24 cellular contexts compared by ENCODE assay signal in genomic region chr9:4295160-4295559, GRCh38. TPM values are rescaled to one million over a fixed set of nuclear protein-coding genes. Genes with fewer than 3 reads are reported as not detected.
DNase-seq lines count a peak whose midpoint lies in the region; ATAC-seq and TF ChIP-seq lines count a peak whose summit lies in the region.
"Had no signal": no experiment of that assay in that cellular context is flagged by ENCODE, and none has a peak within 500 bp of the region (broad histone marks: within the 10 kb centered on the region; RNA-seq: fewer than 3 reads in every experiment).

No MANE protein-coding gene starts in this region.

- TF ChIP-seq CTCF in Panc1 (IDR thresholded peaks at IDR 0.05) (no peak), esophagus muscularis mucosa (IDR thresholded peaks at IDR 0.05) (no peak), thyroid gland (IDR thresholded peaks at IDR 0.05) (no peak), type B pancreatic cell (conservative IDR thresholded peaks at IDR 0.05) (no peak)

- H4K20me1 ChIP-seq in GM23248 (ENCODE audit: insufficient read depth), result no peaks in the 10 kb centered on the region

- H3K9me3 ChIP-seq in GM23248 (ENCODE audit: low read depth) (no peaks in the 10 kb centered on the region), Panc1 (ENCODE audit: control insufficient read depth, insufficient read depth, low read depth, low read length) (no peaks in the 10 kb centered on the region), esophagus muscularis mucosa (no peaks in the 10 kb centered on the region), thyroid gland (no peaks in the 10 kb centered on the region), MG63 (no peaks in the 10 kb centered on the region)
- H3K9me3 ChIP-seq: BLaER1 had no signal

- no peak overlapping the region for H2AFZ ChIP-seq in GM23248
- H2AFZ ChIP-seq: GM23338 had no signal

- no peak overlapping the region for H3K4me3 ChIP-seq in GM23248
- H3K4me3 ChIP-seq in Panc1 (ENCODE audit: low read depth in 2 of 2, low read length in 2 of 2), result no peak overlapping the region
- no peak overlapping the region for H3K4me3 ChIP-seq in esophagus muscularis mucosa
- no peak overlapping the region for H3K4me3 ChIP-seq in thyroid gland (replicated peaks in 1 of 3)
- no peak overlapping the region for H3K4me3 ChIP-seq in MG63
- H3K4me3 ChIP-seq: BLaER1, GM12878, GM23338, SK-N-MC had no signal

- peaks cover 54% of the 10 kb centered on the region for H3F3A ChIP-seq in GM23248 (ENCODE audit: insufficient read depth)

- TF ChIP-seq EP300 in esophagus muscularis mucosa (IDR thresholded peaks at IDR 0.05), result no peak

- POLR2A ChIA-PET in Panc1 (lab: Charles Lee), result no interaction called here

- no peaks in the 10 kb centered on the region for H3K36me3 Mint-ChIP-seq in type B pancreatic cell

- DNase-seq in GM23248, result no peak
- no peak for DNase-seq in Panc1 (ENCODE audit: low read depth, low spot score)
- peak; percentile 8 for DNase-seq in esophagus muscularis mucosa (ENCODE audit: extremely low spot score)
- DNase-seq in thyroid gland, result no peak
- no peak for DNase-seq in NCI-H82 (lab: John Stamatoyannopoulos, UW)
- no peak for DNase-seq in type B pancreatic cell (ENCODE audit: extremely low spot score, unreplicated experiment)
- DNase-seq in MG63, result no peak
- DNase-seq: ACHN; CD4-positive, alpha-beta T cell; COR-L47; DMS 273 treated with DMSO at 0.1 percent for 48 hours; DND-41; HCEC 1CT; KG1; NCI-H1105 treated with DMSO at 0.1 percent for 48 hours; NCI-H2029 treated with DMSO at 0.1 percent for 48 hours; NCI-H345; NCI-H524 treated with DMSO at 0.1 percent for 48 hours; OCI-M1; SHP77 had no signal

- CTCF ChIA-PET in Panc1 (lab: Charles Lee), result no interaction called here

- no peak overlapping the region for H3K27ac Mint-ChIP-seq in type B pancreatic cell
- H3K27ac Mint-ChIP-seq: CD4-positive, alpha-beta T cell; GM23338 had no signal

- H3K9ac ChIP-seq in GM23248, result no peak overlapping the region
- H3K9ac ChIP-seq: BLaER1 had no signal

- peaks cover 21% of the 10 kb centered on the region for H3K4me1 Mint-ChIP-seq in type B pancreatic cell (ENCODE audit: unreplicated experiment)

- H3K27me3 Mint-ChIP-seq in type B pancreatic cell, result peaks cover 24% of the 10 kb centered on the region

- WGBS in GM23248 (ENCODE audit: low coverage in 1 of 2, low lambda C conversion rate in 2 of 2, missing lambda C conversion rate in 2 of 2), 2 experiments, result 99% methylated on average over 4 of the region's 4 CpGs
- 89% methylated on average over 4 of the region's 4 CpGs for WGBS in esophagus muscularis mucosa
- WGBS in thyroid gland, 2 donors, result 94 to 96% methylated on average over 4 of the region's 4 CpGs

- H3K4me1 ChIP-seq in GM23248 (ENCODE audit: insufficient read depth) (peaks cover 68% of the 10 kb centered on the region), Panc1 (ENCODE audit: control insufficient read depth, insufficient read depth, low read length) (peaks cover 2% of the 10 kb centered on the region), esophagus muscularis mucosa (peaks cover 0 to 50% (median 46%) of the 10 kb centered on the region in 4 donors), thyroid gland (peaks cover 50 to 62% of the 10 kb centered on the region in 2 donors)

- intact Hi-C loops in Panc1 (cut with micrococcal nuclease; ENCODE audit: unreplicated experiment), result loop anchor here (10.0 kb wide), 2 partner anchors 50 to 150 kb away; no protein-coding TSS in a partner anchor
- intact Hi-C loops in esophagus muscularis mucosa (cut with DNase I), result loop anchor here (10.0 kb wide), 1 partner anchor 220 kb away; no protein-coding TSS in a partner anchor
- intact Hi-C loops in thyroid gland (cut with DNase I), result no loop called here

- no TSS peak for BruUV-seq in Panc1 (replicated peaks; lab: Mats Ljungman, UMichigan)

- no peak overlapping the region for H3K4me3 Mint-ChIP-seq in type B pancreatic cell
- H3K4me3 Mint-ChIP-seq: GM23338 had no signal

- no peak for ATAC-seq in Panc1
- ATAC-seq: GM12878, GM23338 had no signal

- H3K27ac ChIP-seq in GM23248 (peak overlapping the region; percentile 97), Panc1 (ENCODE audit: low read length) (peak overlapping the region; percentile 29; the same call in 1 of the 2 replicates), esophagus muscularis mucosa (replicated peaks in 1 of 4) (no peak overlapping the region), thyroid gland (peak overlapping the region; percentile 32 to 97 (median 71))
- H3K27ac ChIP-seq: BLaER1, SK-N-MC had no signal

- H3K9me2 ChIP-seq in GM23248 (ENCODE audit: insufficient read depth), result no peaks in the 10 kb centered on the region

- no peak overlapping the region for H3K4me2 ChIP-seq in GM23248 (ENCODE audit: unreplicated experiment)
- H3K4me2 ChIP-seq: BLaER1, GM23338 had no signal

- H3K27me3 ChIP-seq in GM23248 (replicated peaks; ENCODE audit: insufficient read depth) (no peaks in the 10 kb centered on the region), Panc1 (ENCODE audit: control insufficient read depth, insufficient read depth, low read length) (no peaks in the 10 kb centered on the region), esophagus muscularis mucosa (no peaks in the 10 kb centered on the region), thyroid gland (no peaks in the 10 kb centered on the region), MG63 (no peaks in the 10 kb centered on the region)

- TF ChIP-seq POLR2A in esophagus muscularis mucosa (IDR thresholded peaks at IDR 0.05; ENCODE audit: low read depth) (no peak), thyroid gland (IDR thresholded peaks at IDR 0.05) (no peak)

- H3K79me2 ChIP-seq in GM23248 (ENCODE audit: insufficient read depth), result peaks cover 71% of the 10 kb centered on the region

- no peaks in the 10 kb centered on the region for H3K36me3 ChIP-seq in GM23248 (ENCODE audit: low read depth)
- H3K36me3 ChIP-seq in Panc1 (ENCODE audit: control insufficient read depth, insufficient read depth, low read length), result no peaks in the 10 kb centered on the region
- H3K36me3 ChIP-seq in esophagus muscularis mucosa, result no peaks in the 10 kb centered on the region
- H3K36me3 ChIP-seq in thyroid gland, result no peaks in the 10 kb centered on the region
- no peaks in the 10 kb centered on the region for H3K36me3 ChIP-seq in MG63
- H3K36me3 ChIP-seq: BLaER1 had no signal

- in situ Hi-C loops in GM23248 (cut with MboI) (no loop called here), Panc1 (cut with HindIII; ENCODE audit: low pct_unique_long_range_greater_than_20kb, low sequenced_read_pairs) (no loop called here)

- H3K9me3 Mint-ChIP-seq in type B pancreatic cell, result no peaks in the 10 kb centered on the region
- H3K9me3 Mint-ChIP-seq: CD4-positive, alpha-beta T cell; GM23338 had no signal

RNA-seq across cellular contexts. Expression of gene GLIS3, which starts 4.7 kb away (rescaled TPM):
- 19.6 and 23.3 TPM in 2 replicates for total RNA-seq in GM23248 (2014; rRNA removed; shearing (Covaris generic))
- 4.9 and 6.2 TPM in 2 replicates for polyA plus RNA-seq in GM23248 (2016; fragmentation: Nextera tagmentation; extraction: Ambion mirVana)
- total RNA-seq in Panc1 (2021; ENCODE audit: unreplicated experiment) (12.7 TPM), esophagus muscularis mucosa (10 to 100 TPM; 14.6 to 34.1 (median 20.5) TPM), thyroid gland (100 to 1,000 TPM in 3 of 4 donors, 10 to 100 TPM in 1; 90.7 to 208 (median 127) TPM), type B pancreatic cell (ENCODE audit: low replicate concordance) (23.2 and 39.9 TPM in 2 replicates)
- 3.6 TPM for polyA plus RNA-seq in Panc1 (2012; ENCODE audit: insufficient read length)
- 0.30 and 3.1 TPM in 2 replicates for total RNA-seq in MG63 (2014; rRNA removed; shearing (Covaris generic); ENCODE audit: low replicate concordance)

Comparison
In these comparisons a context has a peak if more than half of its experiments do, and no peak if none do; other contexts are left out.
1. H3K27ac ChIP-seq: peak in GM23248 (single experiment), Panc1 (single experiment) and thyroid gland (3 of 3); none in esophagus muscularis mucosa (0 of 4).